In genomic region chr4:15771419-15772058, GRCh38 we compare ENCODE assay signal across 11 cellular contexts. TPM values are rescaled to one million over a fixed set of nuclear protein-coding genes. Genes with fewer than 3 reads are reported as not detected.
DNase-seq lines count a peak whose midpoint lies in the region; ATAC-seq and TF ChIP-seq lines count a peak whose summit lies in the region.
"Had no signal": no experiment of that assay in that cellular context is flagged by ENCODE, and none has a peak within 500 bp of the region (broad histone marks: within the 10 kb centered on the region; RNA-seq: fewer than 3 reads in every experiment).

No MANE protein-coding gene starts in this region.

- H2AFZ ChIP-seq in OCI-LY7 (ENCODE audit: low read length): peak overlapping the region; percentile 78

- H3K27me3 ChIP-seq in BLaER1 treated with 17β-estradiol and CSF1 and Interleukin-3, amounts not matched to agents 10 nM and 100 nM: no peaks in the 10 kb centered on the region
- H3K27me3 ChIP-seq: testis had no signal

- H3K4me2 ChIP-seq in BLaER1 treated with 17β-estradiol and CSF1 and Interleukin-3, amounts not matched to agents 10 nM and 100 nM: peak overlapping the region in 8 of 11 experiments; percentile 8 to 91 (median 43); a peak in 13 of 22 replicates
- peak overlapping the region; percentile 48 for H3K4me2 ChIP-seq in OCI-LY7 (ENCODE audit: low read length)

- CTCF ChIA-PET in OCI-LY7 (lab: Charles Lee; ENCODE audit: unreplicated experiment): no interaction called here

- H3K9me3 Mint-ChIP-seq in HFFc6: no peaks in the 10 kb centered on the region

- H3K9ac ChIP-seq in BLaER1 treated with 17β-estradiol and CSF1 and Interleukin-3, amounts not matched to agents 10 nM and 100 nM: 0 out of 22 replicates have a peak overlapping the region, but pooled peaks of 1 of the 11 experiments have one; percentile 3

- intact Hi-C loops in OCI-LY7 (cut with micrococcal nuclease; ENCODE audit: unreplicated experiment): loop anchor here (10.0 kb wide), 1 partner anchor 1563 kb away; no protein-coding TSS in a partner anchor

- H3K4me3 ChIP-seq in BLaER1 treated with 17β-estradiol and CSF1 and Interleukin-3, amounts not matched to agents 10 nM and 100 nM: no peak overlapping the region
- H3K4me3 ChIP-seq in OCI-LY7 (ENCODE audit: low read depth, low read length, poor library complexity, severe bottlenecking): no peak overlapping the region
- H3K4me3 ChIP-seq: lung, testis had no signal

- no peaks in the 10 kb centered on the region for H3K79me2 ChIP-seq in OCI-LY7 (ENCODE audit: insufficient read depth, low read depth, low read length)

- peaks cover 0 to 26% (median 0%) of the 10 kb centered on the region in 11 experiments; a peak in 4 of 22 replicates for H3K36me3 ChIP-seq in BLaER1 treated with 17β-estradiol and CSF1 and Interleukin-3, amounts not matched to agents 10 nM and 100 nM
- H3K36me3 ChIP-seq in OCI-LY7 (ENCODE audit: insufficient read depth, low read length): no peaks in the 10 kb centered on the region

- H3K4me1 Mint-ChIP-seq in HFFc6 (ENCODE audit: low read depth): no peaks in the 10 kb centered on the region

- no peak overlapping the region for H3K4me3 Mint-ChIP-seq in HFFc6

- TF ChIP-seq CTCF in OCI-LY7 (conservative IDR thresholded peaks at IDR 0.05; ENCODE audit: low read length) (no peak), GM13977 (IDR thresholded peaks at IDR 0.05; ENCODE audit: extremely low read depth, insufficient read depth, missing control alignments) (no peak), HFFc6 (IDR thresholded peaks at IDR 0.05) (no peak)

- peaks cover under 1 to 92% (median 57%) of the 10 kb centered on the region in 10 experiments; a peak in 18 of 20 replicates for H3K4me1 ChIP-seq in BLaER1 treated with 17β-estradiol and CSF1 and Interleukin-3, amounts not matched to agents 10 nM and 100 nM
- peaks cover 56% of the 10 kb centered on the region for H3K4me1 ChIP-seq in OCI-LY7 (ENCODE audit: insufficient read depth, low read length, poor library complexity, severe bottlenecking)
- H3K4me1 ChIP-seq: testis had no signal

- POLR2A ChIA-PET in OCI-LY7 (lab: Charles Lee): interaction anchor here (0.8 to 3.8 kb wide), 4 partner anchors 8 to 14 kb away, joined by 3 to 21 read pairs (median 8); no protein-coding TSS in a partner anchor

- no peaks in the 10 kb centered on the region for H4K20me1 ChIP-seq in BLaER1 treated with 17β-estradiol and CSF1 and Interleukin-3, amounts not matched to agents 10 nM and 100 nM
- no peaks in the 10 kb centered on the region for H4K20me1 ChIP-seq in OCI-LY7 (ENCODE audit: insufficient read depth, low read length)

- H3K27ac Mint-ChIP-seq in HFFc6: no peak overlapping the region

- peaks cover 0 to 16% (median 0%) of the 10 kb centered on the region in 11 experiments; a peak in 6 of 22 replicates for H3K9me3 ChIP-seq in BLaER1 treated with 17β-estradiol and CSF1 and Interleukin-3, amounts not matched to agents 10 nM and 100 nM (replicated peaks in 1 of 11)
- no peaks in the 10 kb centered on the region for H3K9me3 ChIP-seq in OCI-LY7 (ENCODE audit: low read length)
- H3K9me3 ChIP-seq: testis had no signal

- no peaks in the 10 kb centered on the region for H3K9me2 ChIP-seq in OCI-LY7 (ENCODE audit: insufficient read depth, low read length)

- H3K27me3 Mint-ChIP-seq in HFFc6 (ENCODE audit: insufficient read depth): peaks cover 35% of the 10 kb centered on the region

- no TSS peak for BruUV-seq in OCI-LY7 (replicated peaks; lab: Mats Ljungman, UMichigan)

- 0 out of 22 replicates have a peak overlapping the region, but pooled peaks of 2 of the 11 experiments have one; percentile 0 to 7 for H3K27ac ChIP-seq in BLaER1 treated with 17β-estradiol and CSF1 and Interleukin-3, amounts not matched to agents 10 nM and 100 nM
- no peak overlapping the region for H3K27ac ChIP-seq in OCI-LY7 (ENCODE audit: low read depth, low read length, poor library complexity, severe bottlenecking)
- H3K27ac ChIP-seq: testis had no signal

- DNase-seq in OCI-LY7 (ENCODE audit: low spot score) (no peak), GM13977 (ENCODE audit: low spot score) (no peak), HUDEP-2 (lab: John Stamatoyannopoulos, UW; ENCODE audit: unreplicated experiment in 76 of 76) (no peak), NOMO-1 treated with dmso at 0.1 percent for 144 hours (lab: John Stamatoyannopoulos, UW; ENCODE audit: unreplicated experiment) (no peak), HFFc6 (no peak)
- DNase-seq: NCI-H146, testis had no signal

- in situ Hi-C loops in GM13977 (cut with MboI; ENCODE audit: low pct_unique_long_range_greater_than_20kb, low sequenced_read_pairs, unreplicated experiment): no loop called here

- H3K36me3 Mint-ChIP-seq in HFFc6 (ENCODE audit: low read depth): no peaks in the 10 kb centered on the region

- peak; percentile 83 for ATAC-seq in GM19025 (IDR thresholded peaks at IDR 0.05; ENCODE audit: low read depth, unreplicated experiment)
- peak; percentile 79 for ATAC-seq in HG02885 (IDR thresholded peaks at IDR 0.05; ENCODE audit: poor library complexity, unreplicated experiment)

RNA-seq across cellular contexts. Expression of gene CD38, which starts 6.6 kb away (rescaled TPM):
- 92.0 and 103 TPM in 2 replicates for total RNA-seq in OCI-LY7 (2014; rRNA removed; shearing (Covaris generic))
- total RNA-seq in OCI-LY7 (2022): 176 and 214 TPM in 2 replicates
- total RNA-seq in HFFc6 (2021; fragmentation: NEBNext Ultra II Directional; extraction: Animal tissue kit (Norgen Biotek cat#: 25700)): under 1 TPM in 3 of 6 experiments, not detected in 3; 0.07 to 0.15 (median 0.07) TPM

Comparison
In these comparisons a context has a peak if more than half of its experiments do, and no peak if none do; other contexts are left out.
1. RNA of gene CD38, which starts 6.6 kb away (total RNA-seq): 92.0 to 214 TPM in OCI-LY7; 0.07 to 0.15 TPM in HFFc6; every median in the first group is over 10 times any median in the second.